Comparison of ENCODE assay signal across 8 cellular contexts in the genomic region with DNA sequence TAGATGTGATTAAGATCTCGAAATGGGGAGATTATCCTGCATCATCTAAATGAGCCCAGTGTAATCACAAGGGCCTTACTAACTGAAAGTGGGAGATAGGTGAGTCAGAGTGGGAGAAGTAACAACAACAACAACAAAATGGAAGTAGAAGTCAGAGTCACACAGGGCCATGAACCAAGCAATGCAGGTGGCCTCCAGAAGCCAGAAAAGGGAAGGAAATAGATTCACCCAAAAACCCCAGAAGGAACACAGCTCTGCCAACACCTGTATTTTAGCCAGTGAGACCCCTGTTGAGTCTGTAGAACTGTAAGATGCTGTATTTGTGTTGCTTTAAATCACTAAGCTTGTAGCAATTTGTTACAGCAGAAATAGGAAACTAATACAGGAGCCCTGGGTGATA. TPM values are rescaled to one million over a fixed set of nuclear protein-coding genes. Genes with fewer than 3 reads are reported as not detected.
A peak's percentile ranks its signal among the peaks of the same experiment; 100 is the strongest.
DNase-seq lines count a peak whose midpoint lies in the region; ATAC-seq and TF ChIP-seq lines count a peak whose summit lies in the region.

No MANE protein-coding gene starts in this region.

- ATAC-seq in GM19043 (IDR thresholded peaks at IDR 0.05; ENCODE audit: low read depth, unreplicated experiment) = peak; percentile 20
- peak; percentile 37 for ATAC-seq in HG03565 (IDR thresholded peaks at IDR 0.05; ENCODE audit: unreplicated experiment)

- H3K9ac ChIP-seq in endodermal cell (ENCODE audit: extremely low read depth, low read length, poor library complexity, severe bottlenecking) = no peak overlapping the region

- TF ChIP-seq CTCF in endodermal cell (conservative IDR thresholded peaks at IDR 0.05) = no peak
- no peak for TF ChIP-seq CTCF in vagina (IDR thresholded peaks at IDR 0.05)

- H3K4me3 ChIP-seq in endodermal cell (ENCODE audit: low read length) (peak overlapping the region; percentile 94), vagina (no peak overlapping the region)

- H3K4me1 ChIP-seq in endodermal cell (ENCODE audit: control insufficient read depth, insufficient read depth, low read length) (peaks cover 21% of the 10 kb centered on the region), vagina (peaks cover 82% of the 10 kb centered on the region)

- TF ChIP-seq POLR2A in vagina (IDR thresholded peaks at IDR 0.05) = no peak

- DNase-seq in A172 (ENCODE audit: low spot score) = peak; percentile 59
- DNase-seq in endodermal cell = no peak
- DNase-seq in vagina (ENCODE audit: extremely low spot score in 2 of 2) = no peak
- DNase-seq in NCI-H2081 (lab: John Stamatoyannopoulos, UW) = no peak
- DNase-seq in AML-193 (lab: John Stamatoyannopoulos, UW) = no peak
- DNase-seq in caudate nucleus (lab: John Stamatoyannopoulos, UW) = no peak

- 83 to 90% methylated on average over 1 of the region's 1 CpG for WGBS in endodermal cell (ENCODE audit: insufficient coverage in 1 of 2, insufficient read length in 1 of 2), 2 experiments

- H3K27me3 Mint-ChIP-seq in endodermal cell (ENCODE audit: insufficient read depth) = no peaks in the 10 kb centered on the region

- H3K27me3 ChIP-seq in endodermal cell (ENCODE audit: control insufficient read depth, insufficient read depth, low read length, poor library complexity, severe bottlenecking) = no peaks in the 10 kb centered on the region
- H3K27me3 ChIP-seq in vagina = no peaks in the 10 kb centered on the region

- H3K27ac ChIP-seq in endodermal cell (ENCODE audit: low read depth, low read length) (no peak overlapping the region), vagina (peak overlapping the region; percentile 96), caudate nucleus (ENCODE audit: low read depth, low read length) (no peak overlapping the region)

- H3K9me3 ChIP-seq in endodermal cell (ENCODE audit: control insufficient read depth, low read length) (no peaks in the 10 kb centered on the region), vagina (no peaks in the 10 kb centered on the region)

- H3K36me3 ChIP-seq in endodermal cell (ENCODE audit: control insufficient read depth, insufficient read depth, low read length) (peaks cover 42% of the 10 kb centered on the region), vagina (peaks cover 0 to 29% of the 10 kb centered on the region in 2 donors)

- H3K4me1 Mint-ChIP-seq in endodermal cell = peaks cover 61% of the 10 kb centered on the region

- H3K4me3 Mint-ChIP-seq in endodermal cell = no peak overlapping the region

- H3K36me3 Mint-ChIP-seq in endodermal cell (ENCODE audit: low read depth) = peaks cover 33% of the 10 kb centered on the region

- intact Hi-C loops in vagina (cut with DNase I) = loop anchor here (10.0 kb wide), 1 partner anchor 174 kb away; a partner anchor contains a TSS

- peak overlapping the region; percentile 8 for H3K27ac Mint-ChIP-seq in endodermal cell

- H3K9me3 Mint-ChIP-seq in endodermal cell = no peaks in the 10 kb centered on the region

RNA-seq across cellular contexts. Expression of a gene that starts 4.1 kb away (rescaled TPM):
- 734 and 929 TPM in 2 replicates for total RNA-seq in A172 (2014; rRNA removed; shearing (Covaris generic))
- total RNA-seq in endodermal cell (100 to 1,000 TPM; 136 to 221 TPM), vagina (290 TPM)
- 141 TPM for polyA plus RNA-seq in endodermal cell (2013, experiment 1 of 2)
- polyA plus RNA-seq in endodermal cell (2013, experiment 2 of 2) = 179 TPM

RNA-seq across cellular contexts. Expression of a gene that starts 21.3 kb away (rescaled TPM):
- total RNA-seq in A172 (2014; rRNA removed; shearing (Covaris generic)) = 2.4 and 3.7 TPM in 2 replicates
- total RNA-seq in endodermal cell = under 1 TPM; 0.49 to 0.55 TPM
- 0.96 TPM for polyA plus RNA-seq in endodermal cell (2013, experiment 1 of 2)
- 0.54 TPM for polyA plus RNA-seq in endodermal cell (2013, experiment 2 of 2)
- total RNA-seq in vagina = not detected

RNA-seq across cellular contexts. Expression of a gene that starts 24.2 kb away (rescaled TPM):
- 0.89 and 1.6 TPM in 2 replicates for total RNA-seq in A172 (2014; rRNA removed; shearing (Covaris generic))
- 1 to 10 TPM; 7.5 to 9.2 TPM for total RNA-seq in endodermal cell
- 34.7 TPM for polyA plus RNA-seq in endodermal cell (2013, experiment 1 of 2)
- 30.4 TPM for polyA plus RNA-seq in endodermal cell (2013, experiment 2 of 2)
- 5.6 TPM for total RNA-seq in vagina

RNA-seq across cellular contexts. Expression of a gene that starts 32.8 kb away (rescaled TPM):
- total RNA-seq in A172 (2014; rRNA removed; shearing (Covaris generic)) = not detected in 2 replicates
- total RNA-seq in endodermal cell (not detected), vagina (not detected)
- polyA plus RNA-seq in endodermal cell (2013, experiment 1 of 2) = not detected
- not detected for polyA plus RNA-seq in endodermal cell (2013, experiment 2 of 2)

RNA-seq across cellular contexts. Expression of a gene that starts 58.8 kb away (rescaled TPM):
- not detected in 2 replicates for total RNA-seq in A172 (2014; rRNA removed; shearing (Covaris generic))
- total RNA-seq in endodermal cell (not detected), vagina (not detected)
- polyA plus RNA-seq in endodermal cell (2013, experiment 1 of 2) = not detected
- polyA plus RNA-seq in endodermal cell (2013, experiment 2 of 2) = not detected
